17 cellular contexts compared by ENCODE assay signal in the genomic region with DNA sequence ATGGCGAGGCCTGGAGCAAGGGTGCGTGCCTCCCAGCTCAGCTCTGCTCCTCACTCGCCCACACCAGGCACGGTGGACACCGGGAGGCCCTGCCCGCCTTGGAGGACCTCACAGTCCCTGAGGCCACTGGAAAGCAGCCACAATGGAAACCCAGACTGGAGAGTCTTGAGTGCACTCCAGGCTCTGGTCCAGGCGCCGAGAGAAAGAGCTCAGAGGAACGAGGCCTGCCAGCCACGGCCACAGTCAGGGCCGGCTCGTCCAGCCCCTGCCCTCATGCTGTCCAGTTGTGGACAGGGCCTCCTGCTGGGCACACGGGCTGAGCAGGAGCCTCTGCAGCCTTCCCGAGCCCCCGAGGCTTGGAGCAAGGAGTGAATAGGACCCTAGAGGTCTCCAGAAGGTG.
"Had no signal": no experiment of that assay in that cellular context is flagged by ENCODE, and none has a peak within 500 bp of the region (broad histone marks: within the 10 kb centered on the region; RNA-seq: fewer than 3 reads in every experiment).

No MANE protein-coding gene starts in this region.

- H3K27ac Mint-ChIP-seq: activated naive CD8-positive, alpha-beta T cell; activated T-helper 1 cell treated with anti-CD3 and anti-CD28 coated beads, Interleukin-12 subunit alpha, Interleukin-12 subunit beta, Interleukin-2, Interleukin-4 antibody, amounts not matched to agents 30 ng/mL and 10 ng/mL and 1 ng/mL, durations not matched to agents 14 hours and 24 hours and 36 hours; effector memory CD8-positive, alpha-beta T cell; immature natural killer cell; T-helper 1 cell treated with Interleukin-12 subunit alpha and Interleukin-12 subunit beta and Interleukin-4 antibody, amounts not matched to agents 30 μg/mL and 1 μg/mL, for 36 hours had no signal

- H3K36me3 ChIP-seq: cardiac muscle cell, esophagus squamous epithelium, pancreas, SJCRH30, tibial nerve had no signal

- H3K4me1 Mint-ChIP-seq: immature natural killer cell had no signal

- H3K9me3 Mint-ChIP-seq: activated T-helper 1 cell treated with anti-CD3 and anti-CD28 coated beads, Interleukin-12 subunit alpha, Interleukin-12 subunit beta, Interleukin-2, Interleukin-4 antibody, amounts not matched to agents 30 ng/mL and 10 ng/mL and 1 ng/mL, durations not matched to agents 14 hours and 24 hours and 36 hours; immature natural killer cell had no signal

- H3K4me3 ChIP-seq: cardiac muscle cell, esophagus squamous epithelium, pancreas, SJCRH30, tibial nerve had no signal

- H3K27me3 ChIP-seq: cardiac muscle cell, pancreas, tibial nerve had no signal

- DNase-seq: activated CD4-positive, alpha-beta T cell treated with anti-CD3 and anti-CD28 coated beads for 1 hour; activated CD4-positive, alpha-beta T cell treated with anti-CD3 and anti-CD28 coated beads, Interleukin-2, amount 50 U/mL, for 48 hours; activated gamma-delta T cell treated with Interleukin-2 at 50 U/mL for 16 hours; activated T-cell treated with anti-CD3 and anti-CD28 coated beads for 4 hours; effector memory CD8-positive, alpha-beta T cell; esophagus squamous epithelium; immature natural killer cell; SJCRH30; stimulated activated CD4-positive, alpha-beta T cell treated with anti-CD3 and anti-CD28 coated beads, Interleukin-12 subunit alpha, Interleukin-12 subunit beta, amount 100 ng/mL, for 4 hours; stimulated activated CD4-positive, alpha-beta T cell treated with anti-CD3 and anti-CD28 coated beads, Interleukin-1b, Interleukin-23, amount 100 ng/mL, for 48 hours; stimulated activated naive CD4-positive, alpha-beta T cell treated with Interleukin-2 at 50 U/mL for 16 hours had no signal

- H3K4me1 ChIP-seq: pancreas, SJCRH30 had no signal

- H3K27ac ChIP-seq: cardiac muscle cell, esophagus squamous epithelium, pancreas, SJCRH30 had no signal

- H3K9me3 ChIP-seq: esophagus squamous epithelium, pancreas, SJCRH30, tibial nerve had no signal

- ATAC-seq: effector memory CD8-positive, alpha-beta T cell; pancreas had no signal

- FAIRE-seq: pancreas had no signal

- H3K4me3 Mint-ChIP-seq: activated naive CD8-positive, alpha-beta T cell; activated T-helper 1 cell treated with anti-CD3 and anti-CD28 coated beads, Interleukin-12 subunit alpha, Interleukin-12 subunit beta, Interleukin-2, Interleukin-4 antibody, amounts not matched to agents 30 ng/mL and 10 ng/mL and 1 ng/mL, durations not matched to agents 14 hours and 24 hours and 36 hours; effector memory CD8-positive, alpha-beta T cell; immature natural killer cell; T-helper 1 cell treated with Interleukin-12 subunit alpha and Interleukin-12 subunit beta and Interleukin-4 antibody, amounts not matched to agents 30 μg/mL and 1 μg/mL, for 36 hours had no signal

- H3K36me3 Mint-ChIP-seq: activated naive CD8-positive, alpha-beta T cell; immature natural killer cell had no signal
